24 cellular contexts compared by ENCODE assay signal in the genomic region with DNA sequence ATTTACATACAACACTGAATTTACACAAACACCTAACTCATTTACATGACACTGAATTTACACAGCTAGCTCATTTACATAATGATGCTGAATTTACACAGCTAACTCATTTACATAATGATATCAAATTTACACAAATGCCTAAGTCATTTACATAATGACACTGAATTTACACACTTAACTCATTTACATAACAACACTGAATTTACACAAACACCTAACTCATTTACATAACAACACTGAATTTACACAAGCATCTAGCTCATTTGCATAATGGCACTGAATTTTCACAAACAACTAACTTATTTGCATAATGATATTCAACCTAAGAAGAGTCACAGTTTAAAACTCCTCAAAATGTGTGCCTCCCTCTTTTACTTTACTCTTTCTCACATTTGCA.
DNase-seq lines count a peak whose midpoint lies in the region; ATAC-seq and TF ChIP-seq lines count a peak whose summit lies in the region.
"Had no signal": no experiment of that assay in that cellular context is flagged by ENCODE, and none has a peak within 500 bp of the region (broad histone marks: within the 10 kb centered on the region; RNA-seq: fewer than 3 reads in every experiment).

No MANE protein-coding gene starts in this region.

- H3K9me3 Mint-ChIP-seq in activated T-cell treated with anti-CD3 and anti-CD28 coated beads, Interleukin-2, amount 50 U/mL, for 72 hours = no peaks in the 10 kb centered on the region
- peaks cover 31% of the 10 kb centered on the region for H3K9me3 Mint-ChIP-seq in WTC11
- peaks cover 3% of the 10 kb centered on the region for H3K9me3 Mint-ChIP-seq in neural progenitor cell
- H3K9me3 Mint-ChIP-seq: CD4-positive, alpha-beta T cell; CD8-positive, alpha-beta T cell had no signal

- H3K4me2 ChIP-seq in neural progenitor cell (no peak overlapping the region), PC-3 (ENCODE audit: low read length) (no peak overlapping the region)
- H3K4me2 ChIP-seq: A549 had no signal

- no peaks in the 10 kb centered on the region for H3K36me3 Mint-ChIP-seq in activated T-cell treated with anti-CD3 and anti-CD28 coated beads, Interleukin-2, amount 50 U/mL, for 72 hours (ENCODE audit: insufficient read depth in 2 of 2)
- peaks cover 12% of the 10 kb centered on the region for H3K36me3 Mint-ChIP-seq in WTC11
- no peaks in the 10 kb centered on the region for H3K36me3 Mint-ChIP-seq in neural progenitor cell
- H3K36me3 Mint-ChIP-seq: CD8-positive, alpha-beta T cell had no signal

- no peaks in the 10 kb centered on the region for H3K4me1 Mint-ChIP-seq in activated T-cell treated with anti-CD3 and anti-CD28 coated beads, Interleukin-2, amount 50 U/mL, for 72 hours (ENCODE audit: low read depth)
- peaks cover 32% of the 10 kb centered on the region for H3K4me1 Mint-ChIP-seq in WTC11
- H3K4me1 Mint-ChIP-seq in neural progenitor cell = peaks cover 18% of the 10 kb centered on the region

- H3K4me3 ChIP-seq in neural progenitor cell (no peak overlapping the region), PC-3 (ENCODE audit: low read length) (no peak overlapping the region)
- H3K4me3 ChIP-seq: A549; BLaER1 treated with 17β-estradiol and CSF1 and Interleukin-3, amounts not matched to agents 10 nM and 100 nM; GM12878 had no signal

- no TSS peak for BruUV-seq in PC-3 (replicated peaks; lab: Mats Ljungman, UMichigan)

- H3K4me1 ChIP-seq in neural progenitor cell (peaks cover 24% of the 10 kb centered on the region), PC-3 (ENCODE audit: insufficient read depth, low read length) (no peaks in the 10 kb centered on the region)
- H3K4me1 ChIP-seq: A549, Caco-2 had no signal

- ATAC-seq in activated T-cell treated with anti-CD3 and anti-CD28 coated beads, Interleukin-2, amount 50 U/mL, for 72 hours (replicated peaks in 1 of 2) = no peak
- no peak for ATAC-seq in WTC11
- no peak for ATAC-seq in HG02840 (IDR thresholded peaks at IDR 0.05; ENCODE audit: low FRiP score, unreplicated experiment)
- no peak for ATAC-seq in PC-3
- ATAC-seq: A549; CD8-positive, alpha-beta T cell; GM12878 had no signal

- POLR2A ChIA-PET in WTC11 (lab: Charles Lee) (no interaction called here), PC-3 (lab: Charles Lee; ENCODE audit: unreplicated experiment) (no interaction called here)

- H3K36me3 ChIP-seq in neural progenitor cell (no peaks in the 10 kb centered on the region), PC-3 (ENCODE audit: low read depth, low read length) (no peaks in the 10 kb centered on the region)
- H3K36me3 ChIP-seq: BLaER1 treated with 17β-estradiol and CSF1 and Interleukin-3, amounts not matched to agents 10 nM and 100 nM had no signal

- H3K9me3 ChIP-seq in neural progenitor cell (ENCODE audit: low read depth) (no peaks in the 10 kb centered on the region), PC-3 (ENCODE audit: low read length) (no peaks in the 10 kb centered on the region)
- H3K9me3 ChIP-seq: A549; BLaER1 treated with 17β-estradiol and CSF1 and Interleukin-3, amounts not matched to agents 10 nM and 100 nM; Caco-2 had no signal

- intact Hi-C loops in PC-3 (cut with micrococcal nuclease) = loop anchor here (10.0 kb wide), 2 partner anchors 183 to 1883 kb away; no protein-coding TSS in a partner anchor

- no peak for DNase-seq in activated T-cell treated with anti-CD3 and anti-CD28 coated beads, Interleukin-2, amount 50 U/mL, for 72 hours
- DNase-seq in activated T-cell treated with anti-CD3 and anti-CD28 coated beads for 4 hours = no peak
- DNase-seq in WTC11 (ENCODE audit: low spot score) = no peak
- no peak for DNase-seq in neural progenitor cell (ENCODE audit: low spot score)
- no peak for DNase-seq in PC-3
- DNase-seq: AML-193; Caco-2; Calu3; CD4-positive, alpha-beta T cell; CD8-positive, alpha-beta T cell; DMS 273 treated with DMSO at 0.1 percent for 48 hours; DMS153; DMS53; DMS79; DND-41; EL; GDM1 had no signal

- H3K27me3 Mint-ChIP-seq in activated T-cell treated with anti-CD3 and anti-CD28 coated beads, Interleukin-2, amount 50 U/mL, for 72 hours (ENCODE audit: low read depth) = peaks cover 20% of the 10 kb centered on the region
- H3K27me3 Mint-ChIP-seq in WTC11 (ENCODE audit: low read depth) = peaks cover 9% of the 10 kb centered on the region
- peaks cover 6% of the 10 kb centered on the region for H3K27me3 Mint-ChIP-seq in neural progenitor cell (ENCODE audit: insufficient read depth, low read depth)

- H3K9me2 ChIP-seq in PC-3 (replicated peaks; ENCODE audit: low read length) = no peaks in the 10 kb centered on the region

- peaks cover 21% of the 10 kb centered on the region for H3F3A ChIP-seq in neural progenitor cell (ENCODE audit: low read depth)
- H3F3A ChIP-seq in PC-3 (ENCODE audit: low read length, unreplicated experiment) = no peaks in the 10 kb centered on the region

- H3K27me3 ChIP-seq in neural progenitor cell = no peaks in the 10 kb centered on the region
- H3K27me3 ChIP-seq in PC-3 (ENCODE audit: low read length) = peaks cover 53% of the 10 kb centered on the region
- H3K27me3 ChIP-seq: BLaER1 treated with 17β-estradiol and CSF1 and Interleukin-3, amounts not matched to agents 10 nM and 100 nM had no signal

- no peak overlapping the region for H2AFZ ChIP-seq in neural progenitor cell (replicated peaks)
- no peak overlapping the region for H2AFZ ChIP-seq in PC-3 (ENCODE audit: low read length)

- H3K79me2 ChIP-seq in neural progenitor cell (ENCODE audit: low read depth) (no peaks in the 10 kb centered on the region), PC-3 (ENCODE audit: low read length) (no peaks in the 10 kb centered on the region)

- peak overlapping the region; percentile 35 for H3K27ac Mint-ChIP-seq in activated T-cell treated with anti-CD3 and anti-CD28 coated beads, Interleukin-2, amount 50 U/mL, for 72 hours
- no peak overlapping the region for H3K27ac Mint-ChIP-seq in WTC11
- H3K27ac Mint-ChIP-seq in neural progenitor cell = no peak overlapping the region
- H3K27ac Mint-ChIP-seq: B cell; CD4-positive, alpha-beta T cell; CD8-positive, alpha-beta T cell had no signal

- CTCF ChIA-PET in WTC11 (lab: Charles Lee) (no interaction called here), PC-3 (lab: Charles Lee) (no interaction called here)

- TF ChIP-seq CTCF in WTC11 (IDR thresholded peaks at IDR 0.05) (no peak), neural progenitor cell (IDR thresholded peaks at IDR 0.05) (no peak), PC-3 (conservative IDR thresholded peaks at IDR 0.05; ENCODE audit: low read depth, low read length) (no peak)

- no peak overlapping the region for H3K27ac ChIP-seq in neural progenitor cell
- H3K27ac ChIP-seq in PC-3 (ENCODE audit: low read length) = no peak overlapping the region
- H3K27ac ChIP-seq: 22Rv1; A549; BLaER1 treated with 17β-estradiol and CSF1 and Interleukin-3, amounts not matched to agents 10 nM and 100 nM; C4-2B had no signal

- H3K9ac ChIP-seq in neural progenitor cell (no peak overlapping the region), PC-3 (ENCODE audit: low read length) (no peak overlapping the region)
- H3K9ac ChIP-seq: BLaER1 treated with 17β-estradiol and CSF1 and Interleukin-3, amounts not matched to agents 10 nM and 100 nM had no signal

- no peak overlapping the region for H3K4me3 Mint-ChIP-seq in activated T-cell treated with anti-CD3 and anti-CD28 coated beads, Interleukin-2, amount 50 U/mL, for 72 hours
- H3K4me3 Mint-ChIP-seq in WTC11 (no peak overlapping the region), neural progenitor cell (peak overlapping the region; percentile 61)
- H3K4me3 Mint-ChIP-seq: B cell; CD4-positive, alpha-beta T cell; CD8-positive, alpha-beta T cell had no signal

- H4K20me1 ChIP-seq in neural progenitor cell (ENCODE audit: low read depth) = no peaks in the 10 kb centered on the region
- H4K20me1 ChIP-seq in PC-3 (ENCODE audit: low read length) = no peaks in the 10 kb centered on the region
- H4K20me1 ChIP-seq: BLaER1 treated with 17β-estradiol and CSF1 and Interleukin-3, amounts not matched to agents 10 nM and 100 nM had no signal

TF ChIP-seq in WTC11, 78 proteins besides CTCF, POLR2A, EP300 and RAD21 (continues in another document):
- TF ChIP-seq, protein P1, sequence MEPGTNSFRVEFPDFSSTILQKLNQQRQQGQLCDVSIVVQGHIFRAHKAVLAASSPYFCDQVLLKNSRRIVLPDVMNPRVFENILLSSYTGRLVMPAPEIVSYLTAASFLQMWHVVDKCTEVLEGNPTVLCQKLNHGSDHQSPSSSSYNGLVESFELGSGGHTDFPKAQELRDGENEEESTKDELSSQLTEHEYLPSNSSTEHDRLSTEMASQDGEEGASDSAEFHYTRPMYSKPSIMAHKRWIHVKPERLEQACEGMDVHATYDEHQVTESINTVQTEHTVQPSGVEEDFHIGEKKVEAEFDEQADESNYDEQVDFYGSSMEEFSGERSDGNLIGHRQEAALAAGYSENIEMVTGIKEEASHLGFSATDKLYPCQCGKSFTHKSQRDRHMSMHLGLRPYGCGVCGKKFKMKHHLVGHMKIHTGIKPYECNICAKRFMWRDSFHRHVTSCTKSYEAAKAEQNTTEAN (CRISPR knock-in tag; IDR thresholded peaks at IDR 0.05) = peak; percentile 93; the same call in 1 of the 2 replicates
- TF ChIP-seq, protein P2, sequence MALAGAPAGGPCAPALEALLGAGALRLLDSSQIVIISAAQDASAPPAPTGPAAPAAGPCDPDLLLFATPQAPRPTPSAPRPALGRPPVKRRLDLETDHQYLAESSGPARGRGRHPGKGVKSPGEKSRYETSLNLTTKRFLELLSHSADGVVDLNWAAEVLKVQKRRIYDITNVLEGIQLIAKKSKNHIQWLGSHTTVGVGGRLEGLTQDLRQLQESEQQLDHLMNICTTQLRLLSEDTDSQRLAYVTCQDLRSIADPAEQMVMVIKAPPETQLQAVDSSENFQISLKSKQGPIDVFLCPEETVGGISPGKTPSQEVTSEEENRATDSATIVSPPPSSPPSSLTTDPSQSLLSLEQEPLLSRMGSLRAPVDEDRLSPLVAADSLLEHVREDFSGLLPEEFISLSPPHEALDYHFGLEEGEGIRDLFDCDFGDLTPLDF (CRISPR knock-in tag; IDR thresholded peaks at IDR 0.05) = 0 out of 2 replicates have a peak, but pooled peaks have one; percentile 42
